1 cellular context compared by ENCODE assay signal in the genomic region with DNA sequence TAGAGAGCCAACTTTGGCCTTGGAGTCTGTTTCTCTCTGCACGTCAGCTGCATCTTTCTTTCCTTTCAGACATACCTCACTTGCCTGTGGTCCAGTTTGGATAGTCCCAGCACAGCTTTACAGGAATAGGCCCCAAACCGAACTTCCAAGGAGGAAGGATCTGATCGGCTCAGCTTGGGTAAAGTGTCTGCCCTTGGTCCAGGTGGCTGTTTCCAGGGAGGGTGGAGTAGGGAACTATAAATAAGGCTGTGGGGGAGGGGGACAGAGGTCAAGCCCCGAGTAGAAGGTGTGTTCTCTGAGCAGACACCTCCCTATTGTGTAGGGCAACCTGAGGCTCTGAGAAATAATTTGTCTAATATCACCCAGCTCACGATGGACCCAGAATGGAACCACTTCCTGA.
TF ChIP-seq lines count a peak whose summit lies in the region.

No MANE protein-coding gene starts in this region.

TF ChIP-seq in HepG2, 621 proteins besides CTCF, POLR2A, EP300 and RAD21:
- TF ChIP-seq AKAP8 (CRISPR knock-in tag; IDR thresholded peaks at IDR 0.05) (no peak), ZNF549 (CRISPR knock-in tag; IDR thresholded peaks at IDR 0.05) (no peak), ZNF34 (CRISPR knock-in tag; IDR thresholded peaks at IDR 0.05; ENCODE audit: borderline replicate concordance) (0 out of 2 replicates have a peak, but pooled peaks have one; percentile 18), CEBPG (CRISPR knock-in tag; IDR thresholded peaks at IDR 0.05) (no peak), ZNF710 (CRISPR knock-in tag; IDR thresholded peaks at IDR 0.05; ENCODE audit: borderline replicate concordance) (peak; percentile 16; the same call in 1 of the 2 replicates), ZNF792 (CRISPR knock-in tag; IDR thresholded peaks at IDR 0.05) (no peak), ZNF30 (CRISPR knock-in tag; IDR thresholded peaks at IDR 0.05) (no peak), NR2F6 (IDR thresholded peaks at IDR 0.05) (peak; percentile 64), NR2F6 (CRISPR knock-in tag; IDR thresholded peaks at IDR 0.05) (no peak), ZMYM3 (CRISPR knock-in tag; IDR thresholded peaks at IDR 0.05) (0 out of 2 replicates have a peak, but pooled peaks have one; percentile 36), CHCHD3 (CRISPR knock-in tag; IDR thresholded peaks at IDR 0.05) (no peak), ZMYM4 (CRISPR knock-in tag; IDR thresholded peaks at IDR 0.05) (0 out of 2 replicates have a peak, but pooled peaks have one; percentile 13), ZNF7 (CRISPR knock-in tag; IDR thresholded peaks at IDR 0.05) (no peak)
- TF ChIP-seq, protein P1, sequence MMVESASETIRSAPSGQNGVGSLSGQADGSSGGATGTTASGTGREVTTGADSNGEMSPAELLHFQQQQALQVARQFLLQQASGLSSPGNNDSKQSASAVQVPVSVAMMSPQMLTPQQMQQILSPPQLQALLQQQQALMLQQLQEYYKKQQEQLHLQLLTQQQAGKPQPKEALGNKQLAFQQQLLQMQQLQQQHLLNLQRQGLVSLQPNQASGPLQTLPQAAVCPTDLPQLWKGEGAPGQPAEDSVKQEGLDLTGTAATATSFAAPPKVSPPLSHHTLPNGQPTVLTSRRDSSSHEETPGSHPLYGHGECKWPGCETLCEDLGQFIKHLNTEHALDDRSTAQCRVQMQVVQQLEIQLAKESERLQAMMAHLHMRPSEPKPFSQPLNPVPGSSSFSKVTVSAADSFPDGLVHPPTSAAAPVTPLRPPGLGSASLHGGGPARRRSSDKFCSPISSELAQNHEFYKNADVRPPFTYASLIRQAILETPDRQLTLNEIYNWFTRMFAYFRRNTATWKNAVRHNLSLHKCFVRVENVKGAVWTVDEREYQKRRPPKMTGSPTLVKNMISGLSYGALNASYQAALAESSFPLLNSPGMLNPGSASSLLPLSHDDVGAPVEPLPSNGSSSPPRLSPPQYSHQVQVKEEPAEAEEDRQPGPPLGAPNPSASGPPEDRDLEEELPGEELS (CRISPR knock-in tag; IDR thresholded peaks at IDR 0.05): 0 out of 2 replicates have a peak, but pooled peaks have one; percentile 40
- TF ChIP-seq, protein P2, sequence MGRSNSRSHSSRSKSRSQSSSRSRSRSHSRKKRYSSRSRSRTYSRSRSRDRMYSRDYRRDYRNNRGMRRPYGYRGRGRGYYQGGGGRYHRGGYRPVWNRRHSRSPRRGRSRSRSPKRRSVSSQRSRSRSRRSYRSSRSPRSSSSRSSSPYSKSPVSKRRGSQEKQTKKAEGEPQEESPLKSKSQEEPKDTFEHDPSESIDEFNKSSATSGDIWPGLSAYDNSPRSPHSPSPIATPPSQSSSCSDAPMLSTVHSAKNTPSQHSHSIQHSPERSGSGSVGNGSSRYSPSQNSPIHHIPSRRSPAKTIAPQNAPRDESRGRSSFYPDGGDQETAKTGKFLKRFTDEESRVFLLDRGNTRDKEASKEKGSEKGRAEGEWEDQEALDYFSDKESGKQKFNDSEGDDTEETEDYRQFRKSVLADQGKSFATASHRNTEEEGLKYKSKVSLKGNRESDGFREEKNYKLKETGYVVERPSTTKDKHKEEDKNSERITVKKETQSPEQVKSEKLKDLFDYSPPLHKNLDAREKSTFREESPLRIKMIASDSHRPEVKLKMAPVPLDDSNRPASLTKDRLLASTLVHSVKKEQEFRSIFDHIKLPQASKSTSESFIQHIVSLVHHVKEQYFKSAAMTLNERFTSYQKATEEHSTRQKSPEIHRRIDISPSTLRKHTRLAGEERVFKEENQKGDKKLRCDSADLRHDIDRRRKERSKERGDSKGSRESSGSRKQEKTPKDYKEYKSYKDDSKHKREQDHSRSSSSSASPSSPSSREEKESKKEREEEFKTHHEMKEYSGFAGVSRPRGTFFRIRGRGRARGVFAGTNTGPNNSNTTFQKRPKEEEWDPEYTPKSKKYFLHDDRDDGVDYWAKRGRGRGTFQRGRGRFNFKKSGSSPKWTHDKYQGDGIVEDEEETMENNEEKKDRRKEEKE (IDR thresholded peaks at IDR 0.05): no peak
- TF ChIP-seq, protein P3, sequence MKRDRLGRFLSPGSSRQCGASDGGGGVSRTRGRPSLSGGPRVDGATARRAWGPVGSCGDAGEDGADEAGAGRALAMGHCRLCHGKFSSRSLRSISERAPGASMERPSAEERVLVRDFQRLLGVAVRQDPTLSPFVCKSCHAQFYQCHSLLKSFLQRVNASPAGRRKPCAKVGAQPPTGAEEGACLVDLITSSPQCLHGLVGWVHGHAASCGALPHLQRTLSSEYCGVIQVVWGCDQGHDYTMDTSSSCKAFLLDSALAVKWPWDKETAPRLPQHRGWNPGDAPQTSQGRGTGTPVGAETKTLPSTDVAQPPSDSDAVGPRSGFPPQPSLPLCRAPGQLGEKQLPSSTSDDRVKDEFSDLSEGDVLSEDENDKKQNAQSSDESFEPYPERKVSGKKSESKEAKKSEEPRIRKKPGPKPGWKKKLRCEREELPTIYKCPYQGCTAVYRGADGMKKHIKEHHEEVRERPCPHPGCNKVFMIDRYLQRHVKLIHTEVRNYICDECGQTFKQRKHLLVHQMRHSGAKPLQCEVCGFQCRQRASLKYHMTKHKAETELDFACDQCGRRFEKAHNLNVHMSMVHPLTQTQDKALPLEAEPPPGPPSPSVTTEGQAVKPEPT (CRISPR knock-in tag; IDR thresholded peaks at IDR 0.05; ENCODE audit: low read depth): no peak
